Comparison of ENCODE assay signal across 9 cellular contexts in the genomic region with DNA sequence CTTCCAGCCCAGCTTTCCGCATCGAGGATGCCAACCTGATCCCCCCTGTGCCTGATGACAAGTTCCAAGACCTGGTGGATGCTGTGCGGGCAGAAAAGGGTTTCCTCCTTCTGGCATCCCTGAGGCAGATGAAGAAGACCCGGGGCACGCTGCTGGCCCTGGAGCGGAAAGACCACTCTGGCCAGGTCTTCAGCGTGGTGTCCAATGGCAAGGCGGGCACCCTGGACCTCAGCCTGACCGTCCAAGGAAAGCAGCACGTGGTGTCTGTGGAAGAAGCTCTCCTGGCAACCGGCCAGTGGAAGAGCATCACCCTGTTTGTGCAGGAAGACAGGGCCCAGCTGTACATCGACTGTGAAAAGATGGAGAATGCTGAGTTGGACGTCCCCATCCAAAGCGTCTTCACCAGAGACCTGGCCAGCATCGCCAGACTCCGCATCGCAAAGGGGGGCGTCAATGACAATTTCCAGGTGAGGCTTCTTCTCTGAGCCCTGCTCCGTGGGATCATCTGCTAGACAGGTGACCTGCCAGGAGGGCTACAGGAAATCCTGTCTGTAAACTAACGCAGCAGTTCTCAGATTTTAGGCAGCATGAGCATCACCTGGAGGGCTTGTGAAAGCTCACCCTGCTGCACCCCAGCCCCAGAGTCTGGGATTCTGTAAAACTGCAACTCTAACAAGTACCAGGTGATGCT. TPM values are rescaled to one million over a fixed set of nuclear protein-coding genes. Genes with fewer than 3 reads are reported as not detected.
DNase-seq lines count a peak whose midpoint lies in the region; ATAC-seq, FAIRE-seq and TF ChIP-seq lines count a peak whose summit lies in the region.
"Had no signal": no experiment of that assay in that cellular context is flagged by ENCODE, and none has a peak within 500 bp of the region (broad histone marks: within the 10 kb centered on the region; RNA-seq: fewer than 3 reads in every experiment).

No MANE protein-coding gene starts in this region.

- H4K20me1 ChIP-seq in H1 (replicated peaks in 1 of 2; ENCODE audit: control insufficient read depth in 1 of 2, insufficient read depth in 2 of 2, low read length in 2 of 2): peaks cover 0 to 2% of the 10 kb centered on the region in 2 experiments

- no peaks in the 10 kb centered on the region for H3K27me3 ChIP-seq in Peyer's patch
- H3K27me3 ChIP-seq in H1 (replicated peaks in 1 of 4; ENCODE audit: control insufficient read depth in 3 of 4, extremely low read depth in 1 of 4, insufficient read depth in 3 of 4, low read length in 3 of 4): peaks cover 0 to 5% (median 0%) of the 10 kb centered on the region in 4 experiments; a peak in 2 of 7 replicates
- no peaks in the 10 kb centered on the region for H3K27me3 ChIP-seq in lower lobe of right lung (ENCODE audit: low read depth)
- no peaks in the 10 kb centered on the region for H3K27me3 ChIP-seq in thoracic aorta (replicated peaks; ENCODE audit: insufficient read depth)

- H3K27ac ChIP-seq in Peyer's patch: peak overlapping the region; percentile 71 to 90 (median 82)
- H3K27ac ChIP-seq in H1 (ENCODE audit: low read depth, low read length): no peak overlapping the region
- peak overlapping the region; percentile 94 for H3K27ac ChIP-seq in lower lobe of right lung
- no peak overlapping the region for H3K27ac ChIP-seq in thoracic aorta

- H3K36me3 ChIP-seq in Peyer's patch: peaks cover 0 to 56% (median 0%) of the 10 kb centered on the region in 3 donors
- H3K36me3 ChIP-seq in H1 (ENCODE audit: control insufficient read depth in 2 of 4, insufficient read depth in 4 of 4, low read length in 3 of 4): peaks cover 27 to 50% (median 41%) of the 10 kb centered on the region in 4 experiments
- peaks cover 54% of the 10 kb centered on the region for H3K36me3 ChIP-seq in lower lobe of right lung
- H3K36me3 ChIP-seq in thoracic aorta: peaks cover 4% of the 10 kb centered on the region

- no peak for TF ChIP-seq EP300 in H1 (IDR thresholded peaks at IDR 0.05; ENCODE audit: borderline replicate concordance in 1 of 2, low read depth in 2 of 2, low read length in 2 of 2)

- H3K23me2 ChIP-seq in H1 (ENCODE audit: low read depth, low read length): peaks cover 10% of the 10 kb centered on the region

- no peak overlapping the region for H2BK15ac ChIP-seq in H1 (ENCODE audit: low read length)

- peak overlapping the region; percentile 31; the same call in 1 of the 2 replicates for H4K8ac ChIP-seq in H1 (ENCODE audit: extremely low read depth, insufficient read depth, low read length)

- DNase-seq in Peyer's patch: no peak
- no peak for DNase-seq in H1 (ENCODE audit: low read depth in 1 of 2, low spot score in 2 of 2)
- no peak for DNase-seq in lower lobe of right lung
- DNase-seq in thoracic aorta (ENCODE audit: low spot score): no peak
- no peak for DNase-seq in effector CD8-positive, alpha-beta T cell (lab: John Stamatoyannopoulos, UW)
- DNase-seq in activated gamma-delta T cell (lab: John Stamatoyannopoulos, UW): no peak
- DNase-seq in DMS79 (lab: John Stamatoyannopoulos, UW): no peak

- TF ChIP-seq RAD21 in H1 (IDR thresholded peaks at IDR 0.05 in 1 of 2, conservative IDR thresholded peaks at IDR 0.05 in 1 of 2; ENCODE audit: low read depth in 2 of 2, low read length in 2 of 2): no peak

- H3K4me3 ChIP-seq in Peyer's patch (peak overlapping the region; percentile 32 to 79 (median 60)), H1 (ENCODE audit: extremely low read depth in 1 of 4, insufficient read depth in 2 of 4, low read depth in 3 of 4, low read length in 4 of 4) (peak overlapping the region in 2 of 4 experiments; percentile 5 to 81; a peak in 5 of 8 replicates), lower lobe of right lung (peak overlapping the region; percentile 67), thoracic aorta (peak overlapping the region; percentile 74)

- H4K91ac ChIP-seq in H1 (replicated peaks; ENCODE audit: insufficient read length, low read length): no peak overlapping the region

- no peak overlapping the region; the same call in 1 of the 2 replicates for H2AK5ac ChIP-seq in H1 (ENCODE audit: low read depth, low read length)

- peak overlapping the region; percentile 70 to 91; a peak in 3 of 4 replicates for H3K4me2 ChIP-seq in H1 (ENCODE audit: insufficient read depth in 1 of 2, low read depth in 2 of 2, low read length in 2 of 2)

- H3K9ac ChIP-seq in H1 (replicated peaks in 1 of 4; ENCODE audit: extremely low read depth in 1 of 4, low read depth in 3 of 4, low read length in 3 of 4): no peak overlapping the region

- no peak overlapping the region for H2BK12ac ChIP-seq in H1 (ENCODE audit: low read depth, low read length)

- TF ChIP-seq POLR2A in Peyer's patch (IDR thresholded peaks at IDR 0.05) (no peak), H1 (IDR thresholded peaks at IDR 0.05; ENCODE audit: control extremely low read depth in 1 of 2, low read depth in 2 of 2, low read length in 2 of 2) (peak; percentile 8 to 81; a peak in 2 of 3 replicates)

- H2AFZ ChIP-seq in H1 (ENCODE audit: low read length): no peak overlapping the region

- H2BK120ac ChIP-seq in H1 (replicated peaks; ENCODE audit: low read depth, low read length): no peak overlapping the region

- no peak overlapping the region for H2BK5ac ChIP-seq in H1 (ENCODE audit: low read depth, low read length)

- H3K79me2 ChIP-seq in H1 (ENCODE audit: control insufficient read depth in 1 of 2, insufficient read depth in 2 of 2, low read length in 2 of 2): peaks cover 0 to 20% of the 10 kb centered on the region in 2 experiments; a peak in 2 of 4 replicates

- no peak overlapping the region for H3K18ac ChIP-seq in H1 (ENCODE audit: extremely low read depth, low read length)

- TF ChIP-seq CTCF in Peyer's patch (IDR thresholded peaks at IDR 0.05) (no peak), H1 (IDR thresholded peaks at IDR 0.05; ENCODE audit: control extremely low read depth in 1 of 3, insufficient read depth in 1 of 3, low read depth in 1 of 3, low read length in 3 of 3) (no peak), lower lobe of right lung (IDR thresholded peaks at IDR 0.05) (no peak), thoracic aorta (IDR thresholded peaks at IDR 0.05) (no peak)

- H3K14ac ChIP-seq in H1 (ENCODE audit: insufficient read length): no peak overlapping the region

- H3K4me1 ChIP-seq in Peyer's patch: peaks cover 0 to 41% (median 0%) of the 10 kb centered on the region in 4 donors
- peaks cover 9 to 24% (median 11%) of the 10 kb centered on the region in 4 experiments for H3K4me1 ChIP-seq in H1 (replicated peaks in 1 of 4; ENCODE audit: control insufficient read depth in 3 of 4, insufficient read depth in 4 of 4, low read length in 3 of 4)
- peaks cover 54% of the 10 kb centered on the region for H3K4me1 ChIP-seq in lower lobe of right lung
- peaks cover 0 to 24% of the 10 kb centered on the region in 2 donors for H3K4me1 ChIP-seq in thoracic aorta (ENCODE audit: control insufficient read depth in 1 of 2, low read depth in 2 of 2)

- no peak overlapping the region for H3K23ac ChIP-seq in H1 (ENCODE audit: insufficient read length)

- CTCF ChIA-PET in H1 (lab: Charles Lee; ENCODE audit: partially characterized antibody): interaction anchor here (0.6 to 3.5 kb wide), 16 partner anchors 9 to 1018 kb away, joined by 3 to 18 read pairs (median 4); a partner anchor contains a TSS

- H3K79me1 ChIP-seq in H1 (ENCODE audit: low read depth, low read length): 0 out of 2 replicates have a peak, but pooled peaks cover 3% of the 10 kb centered on the region

- intact Hi-C loops in lower lobe of right lung (cut with DNase I): loop anchor here (10.0 kb wide), 1 partner anchor 408 kb away; no protein-coding TSS in a partner anchor

- H3K9me3 ChIP-seq in Peyer's patch (no peaks in the 10 kb centered on the region), H1 (ENCODE audit: insufficient read depth in 2 of 2, low read depth in 1 of 2, low read length in 1 of 2) (no peaks in the 10 kb centered on the region), lower lobe of right lung (no peaks in the 10 kb centered on the region), thoracic aorta (no peaks in the 10 kb centered on the region)

- FAIRE-seq in H1 (lab: Jason Lieb, UNC): no peak

- H3K56ac ChIP-seq in H1 (replicated peaks; ENCODE audit: insufficient read length, low read depth, low read length): no peak overlapping the region

- WGBS in H1 (ENCODE audit: extremely low coverage in 1 of 2, insufficient coverage in 1 of 2, insufficient read length in 1 of 2, insufficient replicate concordance in 2 of 2, low coverage in 1 of 2, low lambda C conversion rate in 2 of 2, missing lambda C conversion rate in 1 of 2), 2 experiments: 89% methylated on average over 20 of the region's 20 CpGs; no CpG with 5 or more reads in 1 of the 2 experiments

- no peak for ATAC-seq in lower lobe of right lung
- no peak for ATAC-seq in thoracic aorta (ENCODE audit: insufficient number of reproducible peaks, low FRiP score, low read depth)
- no peak for ATAC-seq in GM18870 (IDR thresholded peaks at IDR 0.05; ENCODE audit: unreplicated experiment)
- ATAC-seq: stimulated activated memory B cell treated with anti-CD40 and anti-IgM and Interleukin-4, amounts not matched to agents 10 μg/mL and 1 μg/mL and 100 μg/mL, for 72 hours had no signal

- no peak overlapping the region for H2BK20ac ChIP-seq in H1 (ENCODE audit: low read length)

- H3K4ac ChIP-seq in H1 (replicated peaks; ENCODE audit: insufficient read length, low read depth, low read length): no peak overlapping the region

- POLR2A ChIA-PET in H1 (lab: Charles Lee; ENCODE audit: partially characterized antibody): interaction anchor here (0.6 to 6.3 kb wide), 18 partner anchors 12 to 591 kb away, joined by 3 to 117 read pairs (median 12); no protein-coding TSS in a partner anchor

- no peak overlapping the region for H4K5ac ChIP-seq in H1 (ENCODE audit: insufficient read length, low read depth, low read length)

TF ChIP-seq in H1, 55 proteins besides CTCF, POLR2A, EP300 and RAD21 (continues in another document):
- TF ChIP-seq CHD2 (IDR thresholded peaks at IDR 0.05; ENCODE audit: low read length) (no peak), TAF1 (IDR thresholded peaks at IDR 0.05; ENCODE audit: low read depth, low read length) (no peak), POLR2AphosphoS5 (IDR thresholded peaks at IDR 0.05; ENCODE audit: low read depth, low read length) (peak; percentile 87), CREB1 (IDR thresholded peaks at IDR 0.05) (no peak), TAF7 (optimal IDR thresholded peaks at IDR 0.05; ENCODE audit: borderline replicate concordance, low read depth, low read length) (peak; percentile 21)

RNA-seq across cellular contexts. Expression of a gene that starts 1.6 kb away (rescaled TPM):
- total RNA-seq in Peyer's patch (100 to 1,000 TPM in 3 of 4 donors, 10 to 100 TPM in 1; 68.7 to 784 (median 139) TPM), lower lobe of right lung (226 TPM), thoracic aorta (1,000 to 10,000 TPM in 1 of 2 donors, 100 to 1,000 TPM in 1; 868 to 1,389 TPM)
- total RNA-seq in H1 (2021; fragmentation: NEBNext Ultra II Directional; extraction: Animal tissue kit (Norgen Biotek cat#: 25700)): 63.3 and 66.7 TPM in 2 replicates
- 10.3 and 21.7 TPM in 2 replicates for polyA plus RNA-seq in H1 (2011; rRNA removed)
- 10.6 TPM for polyA plus RNA-seq in H1 (2011; cell fraction: cytosol; rRNA removed)
- polyA plus RNA-seq in H1 (2011; cell fraction: nucleus; rRNA removed): 92.0 TPM
- 14.3 to 28.9 TPM (median 22.0 TPM) in 4 replicates for polyA plus RNA-seq in H1 (2012, experiment 1 of 2)
- polyA plus RNA-seq in H1 (2012, experiment 2 of 2): 1.6 TPM
- 19.2 TPM for polyA plus RNA-seq in H1 (2013, experiment 1 of 2)
- 20.2 TPM for polyA plus RNA-seq in H1 (2013, experiment 2 of 2)
- polyA minus RNA-seq in H1 (2011; rRNA and poly(A)+ RNA removed): 87.9 and 131 TPM in 2 replicates
- 100 TPM for polyA minus RNA-seq in H1 (2011; cell fraction: cytosol; rRNA and poly(A)+ RNA removed)
- 293 TPM for polyA minus RNA-seq in H1 (2011; cell fraction: nucleus; rRNA and poly(A)+ RNA removed)

Comparison
In these comparisons a context has a peak if more than half of its experiments do, and no peak if none do; other contexts are left out.
1. H3K27ac ChIP-seq: peak in Peyer's patch (4 of 4) and lower lobe of right lung (single experiment); none in H1 (single experiment) and thoracic aorta (0 of 2).
2. POLR2A ChIP-seq: peak in H1 (2 of 2); none in Peyer's patch (0 of 2).